Comparison of ENCODE assay signal across 19 cellular contexts in the genomic region with DNA sequence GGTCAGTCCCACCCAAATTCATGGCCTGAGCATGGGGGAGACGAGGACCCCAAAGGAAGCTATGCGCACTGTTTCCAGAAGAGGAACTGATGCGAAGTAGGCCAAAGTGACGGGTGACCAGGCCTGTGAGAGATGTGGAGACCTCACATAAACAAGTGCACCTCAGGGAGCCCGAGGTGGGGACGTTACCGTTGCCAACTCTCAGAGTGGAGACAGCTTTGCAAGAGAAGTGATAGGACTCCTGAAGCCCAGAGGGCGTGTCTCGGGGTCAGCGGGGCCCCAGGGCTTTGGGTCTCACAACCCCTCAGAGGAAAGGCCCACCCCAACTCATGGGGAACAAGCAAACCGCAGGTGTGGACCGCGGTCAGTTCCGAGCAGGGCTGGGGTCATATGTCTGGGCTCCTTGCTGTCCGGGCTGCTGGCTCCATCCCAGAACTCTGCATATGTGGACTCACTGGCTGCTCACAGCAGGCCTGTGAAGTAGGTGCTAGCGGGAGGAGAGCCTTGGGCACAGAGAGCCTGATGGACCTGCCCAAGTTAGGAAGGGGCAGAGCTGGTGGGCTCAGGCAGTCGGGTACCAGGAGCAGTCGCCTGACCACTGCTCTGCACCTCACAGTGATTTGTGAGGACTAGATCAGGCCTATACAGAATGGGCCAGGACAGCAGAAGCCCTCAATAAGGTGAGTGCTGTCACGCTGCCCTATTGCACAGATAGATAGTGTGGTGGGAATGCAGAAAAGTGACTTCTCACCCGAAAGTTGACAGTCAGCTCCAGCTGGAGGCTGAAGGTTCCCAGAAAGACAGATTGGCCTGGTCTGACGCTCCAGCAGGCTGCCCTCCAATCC. TPM values are rescaled to one million over a fixed set of nuclear protein-coding genes. Genes with fewer than 3 reads are reported as not detected.
A peak's percentile ranks its signal among the peaks of the same experiment; 100 is the strongest.
DNase-seq lines count a peak whose midpoint lies in the region; ATAC-seq and TF ChIP-seq lines count a peak whose summit lies in the region.
"Had no signal": no experiment of that assay in that cellular context is flagged by ENCODE, and none has a peak within 500 bp of the region (broad histone marks: within the 10 kb centered on the region; RNA-seq: fewer than 3 reads in every experiment).

No MANE protein-coding gene starts in this region.

- H3K27ac ChIP-seq in esophagus squamous epithelium (peak overlapping the region; percentile 45 to 74 (median 72)), tibial artery (peak overlapping the region; percentile 32 to 60)
- H3K27ac ChIP-seq: GM23248, KMS-11 had no signal

- WGBS in esophagus squamous epithelium, 2 donors = 88 to 91% methylated on average over 12 to 14 of the region's 21 CpGs

- H3K36me3 ChIP-seq in esophagus squamous epithelium = no peaks in the 10 kb centered on the region
- H3K36me3 ChIP-seq in tibial artery = no peaks in the 10 kb centered on the region

- H3K36me3 Mint-ChIP-seq in T-helper 17 cell (ENCODE audit: low read depth) = no peaks in the 10 kb centered on the region
- H3K36me3 Mint-ChIP-seq: CD4-positive, CD25-positive, alpha-beta regulatory T cell had no signal

- no peak for TF ChIP-seq POLR2A in esophagus squamous epithelium (IDR thresholded peaks at IDR 0.05)

- intact Hi-C loops in esophagus squamous epithelium (cut with DNase I) = no loop called here
- intact Hi-C loops in posterior vena cava (cut with DNase I) = no loop called here
- intact Hi-C loops in tibial artery (cut with DNase I; ENCODE audit: low total_unique reads) = no loop called here

- H3K4me3 ChIP-seq in esophagus squamous epithelium (no peak overlapping the region), tibial artery (no peak overlapping the region)
- H3K4me3 ChIP-seq: GM23248 had no signal

- peak overlapping the region; percentile 11 for H3K27ac Mint-ChIP-seq in T-helper 17 cell
- H3K27ac Mint-ChIP-seq: CD4-positive, CD25-positive, alpha-beta regulatory T cell had no signal

- no peak overlapping the region for H3K4me3 Mint-ChIP-seq in T-helper 17 cell
- H3K4me3 Mint-ChIP-seq: CD4-positive, CD25-positive, alpha-beta regulatory T cell had no signal

- peaks cover 15% of the 10 kb centered on the region for H3K27me3 Mint-ChIP-seq in T-helper 17 cell
- H3K27me3 Mint-ChIP-seq: CD4-positive, CD25-positive, alpha-beta regulatory T cell had no signal

- no peaks in the 10 kb centered on the region for H3K27me3 ChIP-seq in esophagus squamous epithelium
- no peaks in the 10 kb centered on the region for H3K27me3 ChIP-seq in tibial artery

- no peak for DNase-seq in T-helper 17 cell
- no peak for DNase-seq in esophagus squamous epithelium (lab: John Stamatoyannopoulos, UW)
- peak; percentile 77 for DNase-seq in posterior vena cava (ENCODE audit: low spot score)
- DNase-seq in tibial artery = peak in 1 of 2 donors; percentile 66
- DNase-seq in AML-193 (lab: John Stamatoyannopoulos, UW) = no peak
- no peak for DNase-seq in GM19240 (ENCODE audit: insufficient read length, low spot score)
- DNase-seq in stimulated activated CD4-positive, alpha-beta T cell treated with anti-CD3 and anti-CD28 coated beads, Interleukin-2, amount 100 ng/mL, for 48 hours = no peak
- DNase-seq: ACHN; Calu3; CD4-positive, CD25-positive, alpha-beta regulatory T cell; GF-D8; GM23248; MV-4-11; NCI-H1694 treated with DMSO at 0.1 percent for 48 hours; NCI-H748 treated with DMSO at 0.1 percent for 48 hours had no signal

- peaks cover 0 to 24% (median 4%) of the 10 kb centered on the region in 3 donors for H3K4me1 ChIP-seq in esophagus squamous epithelium
- peaks cover 0 to 21% (median 12%) of the 10 kb centered on the region in 4 donors for H3K4me1 ChIP-seq in tibial artery

- TF ChIP-seq CTCF in esophagus squamous epithelium (IDR thresholded peaks at IDR 0.05) (no peak), tibial artery (IDR thresholded peaks at IDR 0.05) (no peak)

- H3K9me3 ChIP-seq in T-helper 17 cell (ENCODE audit: control insufficient read depth, low read length, poor library complexity, severe bottlenecking) = no peaks in the 10 kb centered on the region
- no peaks in the 10 kb centered on the region for H3K9me3 ChIP-seq in esophagus squamous epithelium
- no peaks in the 10 kb centered on the region for H3K9me3 ChIP-seq in tibial artery

- no peak for ATAC-seq in T-helper 17 cell
- ATAC-seq: HCT116, HepG2 had no signal

- H3K4me1 Mint-ChIP-seq in T-helper 17 cell = no peaks in the 10 kb centered on the region
- H3K4me1 Mint-ChIP-seq: CD4-positive, CD25-positive, alpha-beta regulatory T cell had no signal

RNA-seq across cellular contexts. Expression of a gene that starts 26.2 kb away (rescaled TPM):
- total RNA-seq in T-helper 17 cell = not detected
- total RNA-seq in esophagus squamous epithelium = 1 to 10 TPM in 1 of 4 donors, under 1 TPM in 3; 0.15 to 3.2 (median 0.34) TPM
- total RNA-seq in posterior vena cava = 1 to 10 TPM; 3.9 to 6.8 TPM
- total RNA-seq: Calu3; CD4-positive, CD25-positive, alpha-beta regulatory T cell; HepG2; OCI-LY7 had no signal
